ENCODE assay signal across 8 cellular contexts in the genomic region with DNA sequence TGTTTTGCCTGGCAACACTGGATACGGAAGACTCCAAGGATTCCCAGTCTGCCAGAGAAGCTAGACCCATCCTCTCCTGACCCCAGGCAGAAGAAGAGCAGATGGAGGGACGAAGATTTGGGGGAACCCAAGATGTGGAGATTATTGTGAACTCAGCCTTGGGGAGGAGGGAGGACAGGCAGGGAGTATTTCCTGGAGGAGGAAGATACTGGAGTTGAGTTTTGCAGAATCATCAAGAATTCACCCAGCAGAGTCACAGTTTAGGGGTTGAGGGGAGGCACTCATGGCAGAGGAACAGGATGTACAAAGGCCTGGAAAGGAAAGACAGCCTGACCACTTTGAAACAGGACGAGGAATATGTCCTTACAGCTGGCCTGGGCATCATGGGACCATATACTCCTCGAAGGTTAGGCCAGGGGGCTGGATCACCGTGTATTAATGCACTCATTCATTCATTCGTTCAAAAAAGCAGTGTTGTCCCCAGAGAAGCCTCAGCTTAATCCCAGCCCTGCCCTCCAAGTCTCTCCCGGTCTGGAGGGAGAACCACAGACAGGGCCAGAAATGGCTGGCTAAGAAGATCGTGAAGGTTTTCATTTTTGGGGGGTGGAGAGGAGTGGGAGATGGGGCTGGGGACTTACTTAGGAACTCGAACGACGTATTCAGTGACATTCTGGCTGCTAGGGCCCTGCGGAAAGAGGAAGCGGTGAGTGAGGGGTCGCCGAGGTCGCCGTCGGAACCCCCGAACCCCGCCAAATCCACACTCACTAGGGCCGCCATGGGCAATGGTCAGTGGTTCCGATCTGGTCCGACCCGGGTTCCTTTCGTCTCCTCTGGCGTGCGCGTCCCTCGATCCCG. TPM values are rescaled to one million over a fixed set of nuclear protein-coding genes. Genes with fewer than 3 reads are reported as not detected.
DNase-seq lines count a peak whose midpoint lies in the region; ATAC-seq, FAIRE-seq and TF ChIP-seq lines count a peak whose summit lies in the region.

No MANE protein-coding gene starts in this region.

- H3K4me1 Mint-ChIP-seq in activated naive CD8-positive, alpha-beta T cell treated with anti-CD3 and anti-CD28 coated beads, Interleukin-2, amount 10 ng/mL, durations not matched to agents 7 days and 5 days = peaks cover 21% of the 10 kb centered on the region

- BruUV-seq in HepG2 (replicated peaks; lab: Mats Ljungman, UMichigan) = TSS peak; percentile 81

- TF ChIP-seq RAD21 in A549 (conservative IDR thresholded peaks at IDR 0.05 in 1 of 2, IDR thresholded peaks at IDR 0.05 in 1 of 2) (no peak), HepG2 (CRISPR knock-in tag; IDR thresholded peaks at IDR 0.05) (no peak; the same call in 1 of the 2 replicates)

- CTCF ChIA-PET in A549 (lab: Yijun Ruan, JAX) (no interaction called here), HepG2 (lab: Yijun Ruan, JAX; ENCODE audit: low intra/inter-chr PET ratio, low total read pairs) (no interaction called here)

- no peaks in the 10 kb centered on the region for H3K27me3 Mint-ChIP-seq in activated naive CD8-positive, alpha-beta T cell treated with anti-CD3 and anti-CD28 coated beads, Interleukin-2, amount 10 ng/mL, durations not matched to agents 7 days and 5 days

- TF ChIP-seq CTCF in A549 (IDR thresholded peaks at IDR 0.05) (no peak), HepG2 (CRISPR knock-in tag; IDR thresholded peaks at IDR 0.05) (no peak), upper lobe of right lung (IDR thresholded peaks at IDR 0.05) (no peak)

- in situ Hi-C loops in HAP-1 (cut with MboI; ENCODE audit: low sequenced_read_pairs) (no loop called here), HepG2 (cut with HindIII; ENCODE audit: extremely low pct_ligation_motif_present, low pct_unique_long_range_greater_than_20kb) (no loop called here)

- H4K20me1 ChIP-seq in HepG2 (ENCODE audit: insufficient read depth, low read length) = no peaks in the 10 kb centered on the region

- H2AFZ ChIP-seq in HepG2 (ENCODE audit: low read length) = no peak overlapping the region

- TF ChIP-seq EP300 in A549 (IDR thresholded peaks at IDR 0.05) = no peak
- TF ChIP-seq EP300 in HepG2 (IDR thresholded peaks at IDR 0.05; ENCODE audit: low read depth in 2 of 2, low read length in 2 of 2) = no peak
- no peak for TF ChIP-seq EP300 in HepG2 (CRISPR knock-in tag; IDR thresholded peaks at IDR 0.05; ENCODE audit: borderline replicate concordance)

- H3K4me1 ChIP-seq in A549 = peaks cover 6% of the 10 kb centered on the region; the same call in 1 of the 3 replicates
- peaks cover 10% of the 10 kb centered on the region for H3K4me1 ChIP-seq in HAP-1
- H3K4me1 ChIP-seq in HepG2 (ENCODE audit: insufficient read depth, low read length) = peaks cover 24% of the 10 kb centered on the region
- peaks cover 10% of the 10 kb centered on the region for H3K4me1 ChIP-seq in upper lobe of right lung

- FAIRE-seq in A549 (lab: Jason Lieb, UNC) (no peak), HepG2 (lab: Jason Lieb, UNC) (no peak)

- peak overlapping the region; percentile 88 for H3K9ac ChIP-seq in HepG2 (ENCODE audit: insufficient read depth, low read depth, low read length)

- WGBS in A549 (ENCODE audit: missing lambda C conversion rate) = 12% methylated on average over 18 of the region's 30 CpGs
- 9% methylated on average over 15 of the region's 30 CpGs for WGBS in HepG2 (ENCODE audit: low lambda C conversion rate)

- H3K4me3 ChIP-seq in A549 (peak overlapping the region; percentile 87), HAP-1 (peak overlapping the region; percentile 91), HepG2 (replicated peaks in 1 of 3; ENCODE audit: insufficient read depth in 1 of 3, low read depth in 2 of 3, low read length in 3 of 3) (peak overlapping the region; percentile 81 to 99 (median 92)), upper lobe of right lung (peak overlapping the region; percentile 92)

- POLR2A ChIA-PET in A549 (lab: Yijun Ruan, JAX) (interaction anchor here (0.6 to 1.3 kb wide), 2 partner anchors 32 to 67 kb away, joined by 3 read pairs; partner anchors contain the start of genes KHSRP and SLC25A23), HepG2 (lab: Yijun Ruan, JAX) (interaction anchor here (1.3 to 5.5 kb wide), 3 partner anchors 10 to 33 kb away, joined by 8 to 45 read pairs (median 15); partner anchors contain the start of genes ALKBH7 and KHSRP)
- POLR2A ChIA-PET in activated naive CD8-positive, alpha-beta T cell treated with anti-CD3 and anti-CD28 coated beads, Interleukin-2, amount 10 ng/mL, durations not matched to agents 7 days and 5 days (lab: Charles Lee) = interaction anchor here (1.1 to 2.6 kb wide), 4 partner anchors 20 to 32 kb away, joined by 3 to 28 read pairs (median 12); partner anchors contain the start of genes ALKBH7, CLPP and KHSRP

- H3K36me3 ChIP-seq in HAP-1 (replicated peaks) (peaks cover 36% of the 10 kb centered on the region), HepG2 (replicated peaks in 1 of 2; ENCODE audit: control insufficient read depth in 1 of 2, insufficient read depth in 2 of 2, low read length in 2 of 2) (peaks cover 13 to 21% of the 10 kb centered on the region in 2 experiments), upper lobe of right lung (peaks cover 36% of the 10 kb centered on the region)

- TF ChIP-seq POLR2A in A549 (IDR thresholded peaks at IDR 0.05; ENCODE audit: low read length) = no peak
- no peak for TF ChIP-seq POLR2A in HepG2 (IDR thresholded peaks at IDR 0.05; ENCODE audit: insufficient read depth in 1 of 2, low read depth in 2 of 2, low read length in 2 of 2)

- H3K36me3 Mint-ChIP-seq in activated naive CD8-positive, alpha-beta T cell treated with anti-CD3 and anti-CD28 coated beads, Interleukin-2, amount 10 ng/mL, durations not matched to agents 7 days and 5 days = peaks cover 14% of the 10 kb centered on the region

- DNase-seq in A549 (ENCODE audit: low read depth in 1 of 2, low spot score in 1 of 2) (no peak), HAP-1 (ENCODE audit: low spot score in 2 of 2) (no peak), HepG2 (ENCODE audit: low spot score) (no peak), upper lobe of right lung (no peak), NCI-H526 (lab: John Stamatoyannopoulos, UW) (no peak)
- DNase-seq in activated naive CD8-positive, alpha-beta T cell treated with anti-CD3 and anti-CD28 coated beads, Interleukin-2, amount 10 ng/mL, durations not matched to agents 7 days and 5 days = no peak
- no peak for DNase-seq in stimulated activated CD4-positive, alpha-beta T cell treated with anti-CD3 and anti-CD28 coated beads, Interleukin-2, amount 100 ng/mL, for 48 hours

- H3K9me3 ChIP-seq in A549 (no peaks in the 10 kb centered on the region), HAP-1 (no peaks in the 10 kb centered on the region), HepG2 (ENCODE audit: low read length) (no peaks in the 10 kb centered on the region), upper lobe of right lung (no peaks in the 10 kb centered on the region)

- ATAC-seq in A549 = peak; percentile 27 to 44; a peak in 5 of 6 replicates
- ATAC-seq in activated naive CD8-positive, alpha-beta T cell treated with anti-CD3 and anti-CD28 coated beads, Interleukin-2, amount 10 ng/mL, durations not matched to agents 7 days and 5 days (ENCODE audit: low read depth) = no peak
- ATAC-seq in HepG2 = peak; percentile 10
- ATAC-seq in upper lobe of right lung = no peak
- no peak for ATAC-seq in GM18861 (IDR thresholded peaks at IDR 0.05; ENCODE audit: unreplicated experiment)

- peak overlapping the region; percentile 86 for H3K4me2 ChIP-seq in A549
- H3K4me2 ChIP-seq in HepG2 (ENCODE audit: low read depth, low read length) = peak overlapping the region; percentile 96

- peaks cover 18% of the 10 kb centered on the region for H3K79me2 ChIP-seq in HepG2 (ENCODE audit: insufficient read depth, low read length)

- peak overlapping the region; percentile 95 for H3K27ac Mint-ChIP-seq in activated naive CD8-positive, alpha-beta T cell treated with anti-CD3 and anti-CD28 coated beads, Interleukin-2, amount 10 ng/mL, durations not matched to agents 7 days and 5 days

- peak overlapping the region; percentile 85 to 100 for H3K27ac ChIP-seq in A549
- H3K27ac ChIP-seq in HepG2 (ENCODE audit: extremely low read length, insufficient read depth, low read length) = peak overlapping the region; percentile 65
- H3K27ac ChIP-seq in upper lobe of right lung = peak overlapping the region; percentile 98

- H3K4me3 Mint-ChIP-seq in activated naive CD8-positive, alpha-beta T cell treated with anti-CD3 and anti-CD28 coated beads, Interleukin-2, amount 10 ng/mL, durations not matched to agents 7 days and 5 days = peak overlapping the region; percentile 97

- H3K9me3 Mint-ChIP-seq in activated naive CD8-positive, alpha-beta T cell treated with anti-CD3 and anti-CD28 coated beads, Interleukin-2, amount 10 ng/mL, durations not matched to agents 7 days and 5 days = no peaks in the 10 kb centered on the region

- H3K27me3 ChIP-seq in HAP-1 (ENCODE audit: low read depth) (no peaks in the 10 kb centered on the region), HepG2 (ENCODE audit: control insufficient read depth in 1 of 2, insufficient read depth in 2 of 2, low read length in 2 of 2) (no peaks in the 10 kb centered on the region; a peak in 1 of 5 replicates), upper lobe of right lung (no peaks in the 10 kb centered on the region)

- intact Hi-C loops in HepG2 (cut with micrococcal nuclease; ENCODE audit: unreplicated experiment) (no loop called here), upper lobe of right lung (cut with DNase I) (no loop called here)

RNA-seq across cellular contexts. Expression of gene GTF2F1, which starts 0.5 kb away (rescaled TPM):
- polyA plus RNA-seq in A549 (2011; rRNA removed) (32.1 and 39.0 TPM in 2 replicates), A549 (2017; fragmentation: RNase III; extraction: RNeasy Plus Mini Kit Qiagen cat#74134 plus additional on column Dnase treatment) (75.0 to 76.8 TPM (median 75.3 TPM) in 3 replicates), HepG2 (2011; rRNA removed) (26.0 and 27.8 TPM in 2 replicates)
- 61.9 and 70.5 TPM in 2 replicates for polyA plus RNA-seq in A549 (2012; cell fraction: cytosol; rRNA removed)
- polyA plus RNA-seq in A549 (2012; cell fraction: nucleus; rRNA removed) = 47.2 and 62.0 TPM in 2 replicates
- 34.1 TPM in 2 replicates for polyA minus RNA-seq in A549 (2011; rRNA and poly(A)+ RNA removed)
- 10 to 100 TPM; 67.3 to 72.8 TPM for total RNA-seq in activated naive CD8-positive, alpha-beta T cell treated with anti-CD3 and anti-CD28 coated beads, Interleukin-2, amount 10 ng/mL, durations not matched to agents 7 days and 5 days
- total RNA-seq in HepG2 (2016; rRNA removed; fragmentation: Illumina TruSeq; extraction: Trizol) (30.7 and 34.1 TPM in 2 replicates), upper lobe of right lung (47.4 TPM)
- 6.6 and 7.5 TPM in 2 replicates for total RNA-seq in HepG2 (2016; cell fraction: cytosol; rRNA removed; fragmentation: Illumina TruSeq; extraction: Trizol; ENCODE audit: low read depth)
- total RNA-seq in HepG2 (2016; cell fraction: insoluble cytoplasmic fraction; rRNA removed; fragmentation: Illumina TruSeq; extraction: Trizol) = 29.0 and 34.4 TPM in 2 replicates
- total RNA-seq in HepG2 (2016; cell fraction: membrane; rRNA removed; fragmentation: Illumina TruSeq; extraction: Trizol) = 16.5 and 20.0 TPM in 2 replicates
- 14.6 and 16.4 TPM in 2 replicates for total RNA-seq in HepG2 (2016; cell fraction: nucleus; rRNA removed; fragmentation: Illumina TruSeq; extraction: Trizol)
- polyA plus RNA-seq in HepG2 (2011; cell fraction: cytosol; rRNA removed) = 32.7 and 42.5 TPM in 2 replicates
- polyA plus RNA-seq in HepG2 (2011; cell fraction: nucleus; rRNA removed) = 26.0 and 28.8 TPM in 2 replicates
- 27.7 and 33.9 TPM in 2 replicates for polyA plus RNA-seq in HepG2 (2012)
- 10.1 and 10.5 TPM in 2 replicates for polyA plus RNA-seq in HepG2 (2016; cell fraction: cytosol; fragmentation: Illumina TruSeq; extraction: Trizol; ENCODE audit: low read depth)
- polyA plus RNA-seq in HepG2 (2016; cell fraction: insoluble cytoplasmic fraction; fragmentation: Illumina TruSeq; extraction: Trizol; ENCODE audit: low read depth) = 48.2 and 57.9 TPM in 2 replicates
- polyA plus RNA-seq in HepG2 (2016; cell fraction: membrane; fragmentation: Illumina TruSeq; extraction: Trizol; ENCODE audit: low read depth) = 16.8 and 18.4 TPM in 2 replicates
- 54.2 and 60.4 TPM in 2 replicates for polyA plus RNA-seq in HepG2 (2016; cell fraction: nucleus; fragmentation: Illumina TruSeq; extraction: Trizol; ENCODE audit: insufficient read depth, low read depth)
- 28.2 and 31.6 TPM in 2 replicates for polyA minus RNA-seq in HepG2 (2011; rRNA and poly(A)+ RNA removed; ENCODE audit: low replicate concordance)
- polyA minus RNA-seq in HepG2 (2011; cell fraction: cytosol; rRNA and poly(A)+ RNA removed) = 20.6 and 23.2 TPM in 2 replicates
- 11.4 and 11.5 TPM in 2 replicates for polyA minus RNA-seq in HepG2 (2011; cell fraction: nucleus; rRNA and poly(A)+ RNA removed)

RNA-seq across cellular contexts. Expression of gene PSPN, which starts 16.7 kb away (rescaled TPM):
- 0.34 and 0.62 TPM in 2 replicates for polyA plus RNA-seq in A549 (2011; rRNA removed)
- polyA plus RNA-seq in A549 (2012; cell fraction: cytosol; rRNA removed) = 0.26 and 0.41 TPM in 2 replicates
- 0.65 and 0.88 TPM in 2 replicates for polyA plus RNA-seq in A549 (2012; cell fraction: nucleus; rRNA removed)
- polyA plus RNA-seq in A549 (2017; fragmentation: RNase III; extraction: RNeasy Plus Mini Kit Qiagen cat#74134 plus additional on column Dnase treatment) = 0.71 to 0.75 TPM (median 0.71 TPM) in 3 replicates
- 0.58 and 0.92 TPM in 2 replicates for polyA minus RNA-seq in A549 (2011; rRNA and poly(A)+ RNA removed)
- total RNA-seq in activated naive CD8-positive, alpha-beta T cell treated with anti-CD3 and anti-CD28 coated beads, Interleukin-2, amount 10 ng/mL, durations not matched to agents 7 days and 5 days = 1 to 10 TPM; 2.4 to 2.7 TPM
- total RNA-seq in HepG2 (2016; rRNA removed; fragmentation: Illumina TruSeq; extraction: Trizol) = 0.95 and 1.1 TPM in 2 replicates
- total RNA-seq in HepG2 (2016; cell fraction: cytosol; rRNA removed; fragmentation: Illumina TruSeq; extraction: Trizol; ENCODE audit: low read depth) = 0.18 and 0.20 TPM in 2 replicates
- total RNA-seq in HepG2 (2016; cell fraction: insoluble cytoplasmic fraction; rRNA removed; fragmentation: Illumina TruSeq; extraction: Trizol) = 1.1 TPM in 2 replicates
- total RNA-seq in HepG2 (2016; cell fraction: membrane; rRNA removed; fragmentation: Illumina TruSeq; extraction: Trizol) = 0.48 and 0.65 TPM in 2 replicates
- 0.72 and 0.84 TPM in 2 replicates for total RNA-seq in HepG2 (2016; cell fraction: nucleus; rRNA removed; fragmentation: Illumina TruSeq; extraction: Trizol)
- polyA plus RNA-seq in HepG2 (2011; rRNA removed) = 0.69 and 0.98 TPM in 2 replicates
- polyA plus RNA-seq in HepG2 (2011; cell fraction: cytosol; rRNA removed) = 0.68 and 0.69 TPM in 2 replicates
- polyA plus RNA-seq in HepG2 (2011; cell fraction: nucleus; rRNA removed) = 2.0 and 2.1 TPM in 2 replicates
- polyA plus RNA-seq in HepG2 (2012) = 0.44 and 0.88 TPM in 2 replicates
- 0.12 TPM in 2 replicates for polyA plus RNA-seq in HepG2 (2016; cell fraction: cytosol; fragmentation: Illumina TruSeq; extraction: Trizol; ENCODE audit: low read depth)
- polyA plus RNA-seq in HepG2 (2016; cell fraction: insoluble cytoplasmic fraction; fragmentation: Illumina TruSeq; extraction: Trizol; ENCODE audit: low read depth) = 1.1 and 1.8 TPM in 2 replicates
- polyA plus RNA-seq in HepG2 (2016; cell fraction: membrane; fragmentation: Illumina TruSeq; extraction: Trizol; ENCODE audit: low read depth) = 0.45 TPM in 2 replicates
- polyA plus RNA-seq in HepG2 (2016; cell fraction: nucleus; fragmentation: Illumina TruSeq; extraction: Trizol; ENCODE audit: insufficient read depth, low read depth) = 2.0 TPM in 2 replicates
- 2.0 and 2.9 TPM in 2 replicates for polyA minus RNA-seq in HepG2 (2011; rRNA and poly(A)+ RNA removed; ENCODE audit: low replicate concordance)
- 1.3 and 1.8 TPM in 2 replicates for polyA minus RNA-seq in HepG2 (2011; cell fraction: cytosol; rRNA and poly(A)+ RNA removed)
- polyA minus RNA-seq in HepG2 (2011; cell fraction: nucleus; rRNA and poly(A)+ RNA removed) = 1.2 and 1.3 TPM in 2 replicates
- 1.7 TPM for total RNA-seq in upper lobe of right lung

RNA-seq across cellular contexts. Expression of gene ALKBH7, which starts 19.9 kb away (rescaled TPM):
- polyA plus RNA-seq in A549 (2011; rRNA removed) (9.9 and 10.2 TPM in 2 replicates), A549 (2017; fragmentation: RNase III; extraction: RNeasy Plus Mini Kit Qiagen cat#74134 plus additional on column Dnase treatment) (14.9 to 18.1 TPM (median 18.1 TPM) in 3 replicates), HepG2 (2011; rRNA removed) (29.6 and 36.8 TPM in 2 replicates)
- polyA plus RNA-seq in A549 (2012; cell fraction: cytosol; rRNA removed) = 23.9 and 35.0 TPM in 2 replicates
- polyA plus RNA-seq in A549 (2012; cell fraction: nucleus; rRNA removed) = 21.8 and 25.7 TPM in 2 replicates
- polyA minus RNA-seq in A549 (2011; rRNA and poly(A)+ RNA removed) = 4.6 and 6.5 TPM in 2 replicates
- 10 to 100 TPM; 52.0 to 55.7 TPM for total RNA-seq in activated naive CD8-positive, alpha-beta T cell treated with anti-CD3 and anti-CD28 coated beads, Interleukin-2, amount 10 ng/mL, durations not matched to agents 7 days and 5 days
- total RNA-seq in HepG2 (2016; rRNA removed; fragmentation: Illumina TruSeq; extraction: Trizol) (45.9 and 48.3 TPM in 2 replicates), upper lobe of right lung (57.2 TPM)
- 30.9 and 31.3 TPM in 2 replicates for total RNA-seq in HepG2 (2016; cell fraction: cytosol; rRNA removed; fragmentation: Illumina TruSeq; extraction: Trizol; ENCODE audit: low read depth)
- 51.6 and 55.7 TPM in 2 replicates for total RNA-seq in HepG2 (2016; cell fraction: insoluble cytoplasmic fraction; rRNA removed; fragmentation: Illumina TruSeq; extraction: Trizol)
- 41.9 and 45.4 TPM in 2 replicates for total RNA-seq in HepG2 (2016; cell fraction: membrane; rRNA removed; fragmentation: Illumina TruSeq; extraction: Trizol)
- total RNA-seq in HepG2 (2016; cell fraction: nucleus; rRNA removed; fragmentation: Illumina TruSeq; extraction: Trizol) = 18.3 and 18.4 TPM in 2 replicates
- polyA plus RNA-seq in HepG2 (2011; cell fraction: cytosol; rRNA removed) = 29.3 and 56.9 TPM in 2 replicates
- 20.4 and 21.6 TPM in 2 replicates for polyA plus RNA-seq in HepG2 (2011; cell fraction: nucleus; rRNA removed)
- 21.7 and 27.2 TPM in 2 replicates for polyA plus RNA-seq in HepG2 (2012)
- 24.1 and 27.0 TPM in 2 replicates for polyA plus RNA-seq in HepG2 (2016; cell fraction: cytosol; fragmentation: Illumina TruSeq; extraction: Trizol; ENCODE audit: low read depth)
- polyA plus RNA-seq in HepG2 (2016; cell fraction: insoluble cytoplasmic fraction; fragmentation: Illumina TruSeq; extraction: Trizol; ENCODE audit: low read depth) = 36.2 and 37.8 TPM in 2 replicates
- 30.0 and 31.3 TPM in 2 replicates for polyA plus RNA-seq in HepG2 (2016; cell fraction: membrane; fragmentation: Illumina TruSeq; extraction: Trizol; ENCODE audit: low read depth)
- polyA plus RNA-seq in HepG2 (2016; cell fraction: nucleus; fragmentation: Illumina TruSeq; extraction: Trizol; ENCODE audit: insufficient read depth, low read depth) = 23.5 and 29.2 TPM in 2 replicates
- polyA minus RNA-seq in HepG2 (2011; rRNA and poly(A)+ RNA removed; ENCODE audit: low replicate concordance) = 6.0 and 18.9 TPM in 2 replicates
- 11.2 and 13.7 TPM in 2 replicates for polyA minus RNA-seq in HepG2 (2011; cell fraction: cytosol; rRNA and poly(A)+ RNA removed)
- 3.2 and 4.4 TPM in 2 replicates for polyA minus RNA-seq in HepG2 (2011; cell fraction: nucleus; rRNA and poly(A)+ RNA removed)

RNA-seq across cellular contexts. Expression of gene CLPP, which starts 31.1 kb away (rescaled TPM):
- polyA plus RNA-seq in A549 (2011; rRNA removed) (28.2 and 35.2 TPM in 2 replicates), A549 (2017; fragmentation: RNase III; extraction: RNeasy Plus Mini Kit Qiagen cat#74134 plus additional on column Dnase treatment) (45.2 to 51.8 TPM (median 49.9 TPM) in 3 replicates), HepG2 (2011; rRNA removed) (68.4 and 72.3 TPM in 2 replicates)
- polyA plus RNA-seq in A549 (2012; cell fraction: cytosol; rRNA removed) = 162 and 186 TPM in 2 replicates
- 125 and 187 TPM in 2 replicates for polyA plus RNA-seq in A549 (2012; cell fraction: nucleus; rRNA removed)
- 34.3 and 36.2 TPM in 2 replicates for polyA minus RNA-seq in A549 (2011; rRNA and poly(A)+ RNA removed)
- total RNA-seq in activated naive CD8-positive, alpha-beta T cell treated with anti-CD3 and anti-CD28 coated beads, Interleukin-2, amount 10 ng/mL, durations not matched to agents 7 days and 5 days = 100 to 1,000 TPM; 112 to 126 TPM
- total RNA-seq in HepG2 (2016; rRNA removed; fragmentation: Illumina TruSeq; extraction: Trizol) (45.3 and 46.6 TPM in 2 replicates), upper lobe of right lung (57.7 TPM)
- total RNA-seq in HepG2 (2016; cell fraction: cytosol; rRNA removed; fragmentation: Illumina TruSeq; extraction: Trizol; ENCODE audit: low read depth) = 152 and 166 TPM in 2 replicates
- total RNA-seq in HepG2 (2016; cell fraction: insoluble cytoplasmic fraction; rRNA removed; fragmentation: Illumina TruSeq; extraction: Trizol) = 32.9 and 56.9 TPM in 2 replicates
- total RNA-seq in HepG2 (2016; cell fraction: membrane; rRNA removed; fragmentation: Illumina TruSeq; extraction: Trizol) = 107 and 109 TPM in 2 replicates
- total RNA-seq in HepG2 (2016; cell fraction: nucleus; rRNA removed; fragmentation: Illumina TruSeq; extraction: Trizol) = 20.2 and 28.2 TPM in 2 replicates
- polyA plus RNA-seq in HepG2 (2011; cell fraction: cytosol; rRNA removed) = 91.9 and 175 TPM in 2 replicates
- 80.6 and 81.0 TPM in 2 replicates for polyA plus RNA-seq in HepG2 (2011; cell fraction: nucleus; rRNA removed)
- 42.1 and 53.9 TPM in 2 replicates for polyA plus RNA-seq in HepG2 (2012)
- 192 and 215 TPM in 2 replicates for polyA plus RNA-seq in HepG2 (2016; cell fraction: cytosol; fragmentation: Illumina TruSeq; extraction: Trizol; ENCODE audit: low read depth)
- polyA plus RNA-seq in HepG2 (2016; cell fraction: insoluble cytoplasmic fraction; fragmentation: Illumina TruSeq; extraction: Trizol; ENCODE audit: low read depth) = 50.0 and 71.7 TPM in 2 replicates
- 128 TPM in 2 replicates for polyA plus RNA-seq in HepG2 (2016; cell fraction: membrane; fragmentation: Illumina TruSeq; extraction: Trizol; ENCODE audit: low read depth)
- polyA plus RNA-seq in HepG2 (2016; cell fraction: nucleus; fragmentation: Illumina TruSeq; extraction: Trizol; ENCODE audit: insufficient read depth, low read depth) = 47.5 and 49.3 TPM in 2 replicates
- 74.2 and 90.7 TPM in 2 replicates for polyA minus RNA-seq in HepG2 (2011; rRNA and poly(A)+ RNA removed; ENCODE audit: low replicate concordance)
- 19.5 and 26.8 TPM in 2 replicates for polyA minus RNA-seq in HepG2 (2011; cell fraction: cytosol; rRNA and poly(A)+ RNA removed)
- 6.1 and 7.1 TPM in 2 replicates for polyA minus RNA-seq in HepG2 (2011; cell fraction: nucleus; rRNA and poly(A)+ RNA removed)

RNA-seq across cellular contexts. Expression of gene KHSRP, which starts 32.2 kb away (rescaled TPM):
- 45.6 and 54.3 TPM in 2 replicates for polyA plus RNA-seq in A549 (2011; rRNA removed)
- 76.2 and 118 TPM in 2 replicates for polyA plus RNA-seq in A549 (2012; cell fraction: cytosol; rRNA removed)
- polyA plus RNA-seq in A549 (2012; cell fraction: nucleus; rRNA removed) = 118 and 127 TPM in 2 replicates
- 177 to 192 TPM (median 183 TPM) in 3 replicates for polyA plus RNA-seq in A549 (2017; fragmentation: RNase III; extraction: RNeasy Plus Mini Kit Qiagen cat#74134 plus additional on column Dnase treatment)
- polyA minus RNA-seq in A549 (2011; rRNA and poly(A)+ RNA removed) = 66.9 and 90.9 TPM in 2 replicates
- total RNA-seq in activated naive CD8-positive, alpha-beta T cell treated with anti-CD3 and anti-CD28 coated beads, Interleukin-2, amount 10 ng/mL, durations not matched to agents 7 days and 5 days = 100 to 1,000 TPM; 266 to 268 TPM
- total RNA-seq in HepG2 (2016; rRNA removed; fragmentation: Illumina TruSeq; extraction: Trizol) = 129 and 160 TPM in 2 replicates
- 57.9 and 74.7 TPM in 2 replicates for total RNA-seq in HepG2 (2016; cell fraction: cytosol; rRNA removed; fragmentation: Illumina TruSeq; extraction: Trizol; ENCODE audit: low read depth)
- 123 and 124 TPM in 2 replicates for total RNA-seq in HepG2 (2016; cell fraction: insoluble cytoplasmic fraction; rRNA removed; fragmentation: Illumina TruSeq; extraction: Trizol)
- total RNA-seq in HepG2 (2016; cell fraction: membrane; rRNA removed; fragmentation: Illumina TruSeq; extraction: Trizol) = 201 and 221 TPM in 2 replicates
- total RNA-seq in HepG2 (2016; cell fraction: nucleus; rRNA removed; fragmentation: Illumina TruSeq; extraction: Trizol) = 105 and 107 TPM in 2 replicates
- polyA plus RNA-seq in HepG2 (2011; rRNA removed) = 72.1 and 80.8 TPM in 2 replicates
- polyA plus RNA-seq in HepG2 (2011; cell fraction: cytosol; rRNA removed) = 55.4 and 77.5 TPM in 2 replicates
- 103 and 136 TPM in 2 replicates for polyA plus RNA-seq in HepG2 (2011; cell fraction: nucleus; rRNA removed)
- polyA plus RNA-seq in HepG2 (2012) = 156 and 166 TPM in 2 replicates
- 108 and 124 TPM in 2 replicates for polyA plus RNA-seq in HepG2 (2016; cell fraction: cytosol; fragmentation: Illumina TruSeq; extraction: Trizol; ENCODE audit: low read depth)
- polyA plus RNA-seq in HepG2 (2016; cell fraction: insoluble cytoplasmic fraction; fragmentation: Illumina TruSeq; extraction: Trizol; ENCODE audit: low read depth) = 207 and 297 TPM in 2 replicates
- 260 and 325 TPM in 2 replicates for polyA plus RNA-seq in HepG2 (2016; cell fraction: membrane; fragmentation: Illumina TruSeq; extraction: Trizol; ENCODE audit: low read depth)
- 255 and 261 TPM in 2 replicates for polyA plus RNA-seq in HepG2 (2016; cell fraction: nucleus; fragmentation: Illumina TruSeq; extraction: Trizol; ENCODE audit: insufficient read depth, low read depth)
- 81.4 and 82.6 TPM in 2 replicates for polyA minus RNA-seq in HepG2 (2011; rRNA and poly(A)+ RNA removed; ENCODE audit: low replicate concordance)
- 96.5 and 100 TPM in 2 replicates for polyA minus RNA-seq in HepG2 (2011; cell fraction: cytosol; rRNA and poly(A)+ RNA removed)
- polyA minus RNA-seq in HepG2 (2011; cell fraction: nucleus; rRNA and poly(A)+ RNA removed) = 78.9 and 81.1 TPM in 2 replicates
- 186 TPM for total RNA-seq in upper lobe of right lung

Comparison
In these comparisons a context has a peak if more than half of its experiments do, and no peak if none do; other contexts are left out.
1. ATAC-seq: peak in A549 (2 of 2) and HepG2 (single experiment); none in activated naive CD8-positive, alpha-beta T cell treated with anti-CD3 and anti-CD28 coated beads, Interleukin-2, amount 10 ng/mL, durations not matched to agents 7 days and 5 days (single experiment), upper lobe of right lung (single experiment) and GM18861 (single experiment).
2. Of the 38 proteins assayed by ChIP-seq in both HepG2 and A549: peak only in HepG2: PBX3; only in A549: KDM5A and PHF8; in both: MAFK; in neither: 34.
3. Peak in every context shown above with its lines, with median percentiles within 50 percentile points of each other: H3K27ac ChIP-seq and H3K4me3 ChIP-seq.